ENCODE assay signal across 18 cellular contexts in genomic region chr2:229861431-229861830, GRCh38.
DNase-seq lines count a peak whose midpoint lies in the region; ATAC-seq, FAIRE-seq and TF ChIP-seq lines count a peak whose summit lies in the region.
"Had no signal": no experiment of that assay in that cellular context is flagged by ENCODE, and none has a peak within 500 bp of the region (broad histone marks: within the 10 kb centered on the region; RNA-seq: fewer than 3 reads in every experiment).

No MANE protein-coding gene starts in this region.

- no peak overlapping the region for H2AFZ ChIP-seq in mesenchymal stem cell (ENCODE audit: low read depth, low read length)

- no peak overlapping the region for H2BK15ac ChIP-seq in mesenchymal stem cell (ENCODE audit: low read depth, poor library complexity, severe bottlenecking)

- H3K27me3 ChIP-seq in mesenchymal stem cell (ENCODE audit: control insufficient read depth in 1 of 2, insufficient read depth in 1 of 2, low read length in 2 of 2) (no peaks in the 10 kb centered on the region), H7 (ENCODE audit: control insufficient read depth, insufficient read depth, low read length) (no peaks in the 10 kb centered on the region), testis (no peaks in the 10 kb centered on the region)

- no peak overlapping the region for H3K4me3 ChIP-seq in mesenchymal stem cell (ENCODE audit: insufficient read depth in 1 of 2, low read depth in 1 of 2, low read length in 2 of 2)
- H3K4me3 ChIP-seq in H7 (ENCODE audit: insufficient read depth, low read depth, low read length): no peak overlapping the region
- no peak overlapping the region for H3K4me3 ChIP-seq in testis

- H3K27me3 Mint-ChIP-seq in WTC11 (ENCODE audit: low read depth): no peaks in the 10 kb centered on the region

- no peak for TF ChIP-seq CTCF in WTC11 (IDR thresholded peaks at IDR 0.05)
- TF ChIP-seq CTCF in testis (IDR thresholded peaks at IDR 0.05): no peak

- H3K18ac ChIP-seq in mesenchymal stem cell (ENCODE audit: low read depth in 1 of 2, low read length in 2 of 2): no peak overlapping the region

- POLR2A ChIA-PET in WTC11 (lab: Charles Lee): no interaction called here

- no peak overlapping the region for H3K14ac ChIP-seq in mesenchymal stem cell (ENCODE audit: low read length in 2 of 2)

- H2BK12ac ChIP-seq in mesenchymal stem cell (ENCODE audit: low read length in 2 of 2): no peak overlapping the region

- H3K27ac ChIP-seq in mesenchymal stem cell (ENCODE audit: low read length, poor library complexity, severe bottlenecking) (no peak overlapping the region), testis (no peak overlapping the region)
- H3K27ac ChIP-seq: C4-2B, RWPE1 had no signal

- no peak overlapping the region for H2BK120ac ChIP-seq in mesenchymal stem cell (ENCODE audit: low read depth, low read length)

- no peak for ATAC-seq in WTC11

- intact Hi-C loops in cardiac septum (cut with DNase I): no loop called here
- intact Hi-C loops in testis (cut with DNase I; ENCODE audit: low total_unique reads): no loop called here

- TF ChIP-seq POLR2A in testis (IDR thresholded peaks at IDR 0.05): no peak

- H3K4me3 Mint-ChIP-seq in WTC11: no peak overlapping the region

- H3K79me1 ChIP-seq in mesenchymal stem cell (replicated peaks; ENCODE audit: low read length, poor library complexity, severe bottlenecking): peaks cover 11% of the 10 kb centered on the region

- H3K9me3 ChIP-seq in mesenchymal stem cell (ENCODE audit: control insufficient read depth, low read length): no peaks in the 10 kb centered on the region
- H3K9me3 ChIP-seq in testis: no peaks in the 10 kb centered on the region
- H3K9me3 ChIP-seq: Caco-2 had no signal

- peak overlapping the region; percentile 15; the same call in 1 of the 2 replicates for H3K27ac Mint-ChIP-seq in WTC11

- no peak overlapping the region for H4K8ac ChIP-seq in mesenchymal stem cell (ENCODE audit: low read length)

- H3K36me3 Mint-ChIP-seq in WTC11: peaks cover 20% of the 10 kb centered on the region

- H4K91ac ChIP-seq in mesenchymal stem cell (ENCODE audit: low read length): no peak overlapping the region

- no peaks in the 10 kb centered on the region for H3K4me1 Mint-ChIP-seq in WTC11

- H3K4me1 ChIP-seq in mesenchymal stem cell (ENCODE audit: control insufficient read depth, insufficient read depth, low read depth, low read length) (no peaks in the 10 kb centered on the region), testis (no peaks in the 10 kb centered on the region)

- H3K4ac ChIP-seq in mesenchymal stem cell (ENCODE audit: low read depth in 1 of 2, low read length in 2 of 2): no peak overlapping the region

- H3K23ac ChIP-seq in mesenchymal stem cell (ENCODE audit: low read length in 2 of 2): no peak overlapping the region

- no peaks in the 10 kb centered on the region for H3K9me3 Mint-ChIP-seq in WTC11

- CTCF ChIA-PET in WTC11 (lab: Charles Lee): no interaction called here

- DNase-seq in GM03348 (ENCODE audit: low spot score) (peak; percentile 29), WTC11 (ENCODE audit: low spot score) (no peak), mesenchymal stem cell (no peak), H7 (no peak), cardiac septum (ENCODE audit: low spot score) (no peak), testis (no peak)
- no peak for DNase-seq in activated T-cell treated with anti-CD3 and anti-CD28 coated beads, Interleukin-2, amount 50 U/mL, for 48 hours
- DNase-seq: 8988T, Caco-2, KBM-7, MV-4-11, NCI-H1417 treated with DMSO at 0.1 percent for 48 hours, NCI-H2029, NCI-H2171 treated with DMSO at 0.1 percent for 48 hours, NCI-H774 had no signal

- no peak overlapping the region for H3K4me2 ChIP-seq in mesenchymal stem cell (ENCODE audit: low read length, poor library complexity, severe bottlenecking)

- H3K36me3 ChIP-seq in mesenchymal stem cell (ENCODE audit: control insufficient read depth in 1 of 2, insufficient read depth in 2 of 2, low read depth in 1 of 2, low read length in 2 of 2): peaks cover 12 to 45% of the 10 kb centered on the region in 2 experiments
- peaks cover 2% of the 10 kb centered on the region for H3K36me3 ChIP-seq in H7 (replicated peaks; ENCODE audit: control insufficient read depth, insufficient read depth, low read length)
- H3K36me3 ChIP-seq in testis (ENCODE audit: low read depth, missing control alignments): no peaks in the 10 kb centered on the region

- no peak overlapping the region for H2BK5ac ChIP-seq in mesenchymal stem cell (ENCODE audit: low read depth, low read length, poor library complexity, severe bottlenecking)

- H3K9ac ChIP-seq in mesenchymal stem cell (ENCODE audit: low read length): peak overlapping the region; percentile 21

- H2AK5ac ChIP-seq in mesenchymal stem cell (ENCODE audit: low read length, severe bottlenecking): no peak overlapping the region

- FAIRE-seq in A204.1 (lab: Jason Lieb, UNC): peak; percentile 48

TF ChIP-seq in WTC11, 78 proteins besides CTCF, POLR2A, EP300 and RAD21:
- TF ChIP-seq PRRX2 (CRISPR knock-in tag; IDR thresholded peaks at IDR 0.05) (no peak), ETV6 (CRISPR knock-in tag; IDR thresholded peaks at IDR 0.05) (no peak), NR1H2 (CRISPR knock-in tag; IDR thresholded peaks at IDR 0.05) (no peak), NR2C2 (CRISPR knock-in tag; IDR thresholded peaks at IDR 0.05) (no peak), NR3C1 (CRISPR knock-in tag; conservative IDR thresholded peaks at IDR 0.05; ENCODE audit: low read depth) (no peak), SMAD3 (CRISPR knock-in tag; IDR thresholded peaks at IDR 0.05; ENCODE audit: borderline replicate concordance) (no peak), FOXK1 (CRISPR knock-in tag; IDR thresholded peaks at IDR 0.05) (no peak), CDX4 (CRISPR knock-in tag; IDR thresholded peaks at IDR 0.05; ENCODE audit: borderline replicate concordance) (no peak)
